ENCODE assay signal across 18 cellular contexts in genomic region chr9:93030642-93031628, GRCh38. TPM values are rescaled to one million over a fixed set of nuclear protein-coding genes. Genes with fewer than 3 reads are reported as not detected.
DNase-seq lines count a peak whose midpoint lies in the region; ATAC-seq lines count a peak whose summit lies in the region.
"Had no signal": no experiment of that assay in that cellular context is flagged by ENCODE, and none has a peak within 500 bp of the region (broad histone marks: within the 10 kb centered on the region; RNA-seq: fewer than 3 reads in every experiment).

No MANE protein-coding gene starts in this region.

- H3K27me3 Mint-ChIP-seq in activated naive CD8-positive, alpha-beta T cell treated with anti-CD3 and anti-CD28 coated beads, Interleukin-2, amount 10 ng/mL, durations not matched to agents 7 days and 5 days, result no peaks in the 10 kb centered on the region
- no peaks in the 10 kb centered on the region for H3K27me3 Mint-ChIP-seq in activated naive CD8-positive, alpha-beta T cell treated with anti-CD3 and anti-CD28 coated beads for 36 hours
- H3K27me3 Mint-ChIP-seq in T-helper 17 cell, result no peaks in the 10 kb centered on the region
- H3K27me3 Mint-ChIP-seq in effector memory CD8-positive, alpha-beta T cell, result no peaks in the 10 kb centered on the region

- no peak for DNase-seq in activated naive CD8-positive, alpha-beta T cell treated with anti-CD3 and anti-CD28 coated beads, Interleukin-2, amount 10 ng/mL, durations not matched to agents 7 days and 5 days
- DNase-seq in activated naive CD8-positive, alpha-beta T cell treated with anti-CD3 and anti-CD28 coated beads for 36 hours, result no peak
- no peak for DNase-seq in T-helper 17 cell
- no peak for DNase-seq in effector memory CD8-positive, alpha-beta T cell
- no peak for DNase-seq in cortex of kidney (lab: John Stamatoyannopoulos, UW)
- no peak for DNase-seq in pons (ENCODE audit: low spot score)
- DNase-seq in activated effector memory CD4-positive, alpha-beta T cell treated with Interleukin-2 at 50 U/mL for 16 hours, result no peak
- DNase-seq: activated CD4-positive, alpha-beta T cell treated with anti-CD3 and anti-CD28 coated beads, Interleukin-2, amount 50 U/mL, for 48 hours; colonic mucosa; heart right ventricle; left ventricle myocardium superior; NCI-H1048; NCI-H2081 treated with DMSO at 0.1 percent for 48 hours; NCI-H510A treated with DMSO at 0.1 percent for 48 hours; RPMI8226; spleen had no signal

- H3K36me3 Mint-ChIP-seq in activated naive CD8-positive, alpha-beta T cell treated with anti-CD3 and anti-CD28 coated beads, Interleukin-2, amount 10 ng/mL, durations not matched to agents 7 days and 5 days, result peaks cover 37% of the 10 kb centered on the region
- peaks cover 17% of the 10 kb centered on the region for H3K36me3 Mint-ChIP-seq in activated naive CD8-positive, alpha-beta T cell treated with anti-CD3 and anti-CD28 coated beads for 36 hours
- peaks cover 9% of the 10 kb centered on the region for H3K36me3 Mint-ChIP-seq in T-helper 17 cell (ENCODE audit: low read depth)
- peaks cover 73% of the 10 kb centered on the region for H3K36me3 Mint-ChIP-seq in effector memory CD8-positive, alpha-beta T cell (ENCODE audit: insufficient read depth)

- POLR2A ChIA-PET in activated naive CD8-positive, alpha-beta T cell treated with anti-CD3 and anti-CD28 coated beads, Interleukin-2, amount 10 ng/mL, durations not matched to agents 7 days and 5 days (lab: Charles Lee), result interaction anchor here (0.6 kb wide), 1 partner anchor 11 kb away, joined by 6 read pairs; no protein-coding TSS in a partner anchor

- peak overlapping the region; percentile 89 for H3K27ac Mint-ChIP-seq in activated naive CD8-positive, alpha-beta T cell treated with anti-CD3 and anti-CD28 coated beads, Interleukin-2, amount 10 ng/mL, durations not matched to agents 7 days and 5 days
- H3K27ac Mint-ChIP-seq in activated naive CD8-positive, alpha-beta T cell treated with anti-CD3 and anti-CD28 coated beads for 36 hours, result no peak overlapping the region
- peak overlapping the region; percentile 99 for H3K27ac Mint-ChIP-seq in T-helper 17 cell
- peak overlapping the region; percentile 36 to 95 for H3K27ac Mint-ChIP-seq in effector memory CD8-positive, alpha-beta T cell

- peaks cover 38% of the 10 kb centered on the region for H3K4me1 Mint-ChIP-seq in activated naive CD8-positive, alpha-beta T cell treated with anti-CD3 and anti-CD28 coated beads, Interleukin-2, amount 10 ng/mL, durations not matched to agents 7 days and 5 days
- peaks cover 53% of the 10 kb centered on the region for H3K4me1 Mint-ChIP-seq in activated naive CD8-positive, alpha-beta T cell treated with anti-CD3 and anti-CD28 coated beads for 36 hours
- H3K4me1 Mint-ChIP-seq in T-helper 17 cell, result peaks cover 41% of the 10 kb centered on the region
- peaks cover 39 to 43% of the 10 kb centered on the region in 2 donors for H3K4me1 Mint-ChIP-seq in effector memory CD8-positive, alpha-beta T cell (ENCODE audit: low read depth in 2 of 2)

- no peak for ATAC-seq in activated naive CD8-positive, alpha-beta T cell treated with anti-CD3 and anti-CD28 coated beads, Interleukin-2, amount 10 ng/mL, durations not matched to agents 7 days and 5 days (ENCODE audit: low read depth)
- ATAC-seq in T-helper 17 cell, result no peak
- ATAC-seq in effector memory CD8-positive, alpha-beta T cell (replicated peaks), result no peak
- ATAC-seq: heart right ventricle had no signal

- H3K9me3 Mint-ChIP-seq in activated naive CD8-positive, alpha-beta T cell treated with anti-CD3 and anti-CD28 coated beads, Interleukin-2, amount 10 ng/mL, durations not matched to agents 7 days and 5 days, result no peaks in the 10 kb centered on the region
- no peaks in the 10 kb centered on the region for H3K9me3 Mint-ChIP-seq in activated naive CD8-positive, alpha-beta T cell treated with anti-CD3 and anti-CD28 coated beads for 36 hours
- no peaks in the 10 kb centered on the region for H3K9me3 Mint-ChIP-seq in effector memory CD8-positive, alpha-beta T cell

- H3K9me3 ChIP-seq in T-helper 17 cell (ENCODE audit: control insufficient read depth, low read length, poor library complexity, severe bottlenecking), result no peaks in the 10 kb centered on the region
- H3K9me3 ChIP-seq: colonic mucosa, heart right ventricle, spleen, thoracic aorta had no signal

- H3K4me3 Mint-ChIP-seq in activated naive CD8-positive, alpha-beta T cell treated with anti-CD3 and anti-CD28 coated beads, Interleukin-2, amount 10 ng/mL, durations not matched to agents 7 days and 5 days, result peak overlapping the region; percentile 25
- no peak overlapping the region for H3K4me3 Mint-ChIP-seq in activated naive CD8-positive, alpha-beta T cell treated with anti-CD3 and anti-CD28 coated beads for 36 hours
- peak overlapping the region; percentile 81 for H3K4me3 Mint-ChIP-seq in T-helper 17 cell
- no peak overlapping the region for H3K4me3 Mint-ChIP-seq in effector memory CD8-positive, alpha-beta T cell

RNA-seq across cellular contexts. Expression of gene SUSD3, which starts 27.6 kb away (rescaled TPM):
- total RNA-seq in activated naive CD8-positive, alpha-beta T cell treated with anti-CD3 and anti-CD28 coated beads, Interleukin-2, amount 10 ng/mL, durations not matched to agents 7 days and 5 days, result 10 to 100 TPM; 68.0 to 70.4 TPM
- 10 to 100 TPM; 27.1 to 28.8 TPM for total RNA-seq in activated naive CD8-positive, alpha-beta T cell treated with anti-CD3 and anti-CD28 coated beads for 36 hours
- 10 to 100 TPM; 47.2 to 62.3 TPM for total RNA-seq in T-helper 17 cell
- total RNA-seq: endothelial cell of umbilical vein had no signal

Comparison
In these comparisons a context has a peak if more than half of its experiments do, and no peak if none do; other contexts are left out.
1. H3K4me3 Mint-ChIP-seq: peak in activated naive CD8-positive, alpha-beta T cell treated with anti-CD3 and anti-CD28 coated beads, Interleukin-2, amount 10 ng/mL, durations not matched to agents 7 days and 5 days (single experiment) and T-helper 17 cell (single experiment); none in activated naive CD8-positive, alpha-beta T cell treated with anti-CD3 and anti-CD28 coated beads for 36 hours (single experiment) and effector memory CD8-positive, alpha-beta T cell (0 of 2).